Comparison of ENCODE assay signal across 13 cellular contexts in the genomic region with DNA sequence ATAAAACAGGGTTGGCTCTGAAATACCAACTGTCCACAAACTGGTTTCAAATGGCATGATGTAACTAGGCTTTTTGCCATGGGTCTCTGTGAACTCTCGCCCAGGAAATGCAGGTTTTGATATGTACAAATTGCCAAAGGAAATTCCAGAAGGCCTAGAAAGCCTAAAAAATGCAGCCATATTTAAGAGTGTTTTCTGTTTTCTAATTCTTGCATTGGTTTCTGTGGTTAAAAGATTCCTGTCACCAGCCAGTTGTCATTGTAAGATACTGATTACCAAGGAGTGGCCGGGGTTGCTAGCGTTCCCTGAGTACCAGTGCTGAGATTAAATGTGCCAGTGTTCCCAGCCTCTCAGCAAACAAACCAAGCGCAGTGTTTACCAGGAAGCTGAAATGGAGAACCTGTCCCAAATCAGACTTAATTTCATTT. TPM values are rescaled to one million over a fixed set of nuclear protein-coding genes. Genes with fewer than 3 reads are reported as not detected.
DNase-seq lines count a peak whose midpoint lies in the region; ATAC-seq, FAIRE-seq and TF ChIP-seq lines count a peak whose summit lies in the region.
"Had no signal": no experiment of that assay in that cellular context is flagged by ENCODE, and none has a peak within 500 bp of the region (broad histone marks: within the 10 kb centered on the region; RNA-seq: fewer than 3 reads in every experiment).

No MANE protein-coding gene starts in this region.

- 12 to 19% methylated on average over 4 of the region's 4 CpGs for WGBS in pancreas, 2 donors

- H3K27me3 ChIP-seq in fibroblast of lung (ENCODE audit: control insufficient read depth, insufficient read depth, low read length) (no peaks in the 10 kb centered on the region), pancreas (no peaks in the 10 kb centered on the region), BE2C (no peaks in the 10 kb centered on the region)

- POLR2A ChIA-PET in RWPE1 (lab: Yijun Ruan, JAX; ENCODE audit: low non-redundant PET): no interaction called here

- no peak for FAIRE-seq in pancreas (lab: Jason Lieb, UNC)

- no peak overlapping the region for H2AFZ ChIP-seq in fibroblast of lung (ENCODE audit: low read length)

- in situ Hi-C loops in GM13977 (cut with MboI; ENCODE audit: low pct_unique_long_range_greater_than_20kb, low sequenced_read_pairs, unreplicated experiment): no loop called here

- H3K9me3 ChIP-seq in fibroblast of lung (ENCODE audit: control insufficient read depth, insufficient read depth, low read depth, low read length): no peaks in the 10 kb centered on the region
- no peaks in the 10 kb centered on the region for H3K9me3 ChIP-seq in pancreas
- no peaks in the 10 kb centered on the region for H3K9me3 ChIP-seq in BE2C

- H3K27ac ChIP-seq in RWPE1 (no peak overlapping the region), fibroblast of lung (ENCODE audit: insufficient read depth, low read length) (no peak overlapping the region), pancreas (peak overlapping the region; percentile 48 to 94 (median 72))

- CTCF ChIA-PET in RWPE1 (lab: Yijun Ruan, JAX): interaction anchor here (1.0 kb wide), 1 partner anchor 156 kb away, joined by 5 read pairs; no protein-coding TSS in a partner anchor

- TF ChIP-seq CTCF in RWPE1 (conservative IDR thresholded peaks at IDR 0.05; ENCODE audit: low read depth): no peak
- no peak for TF ChIP-seq CTCF in fibroblast of lung (conservative IDR thresholded peaks at IDR 0.05 in 1 of 2, IDR thresholded peaks at IDR 0.05 in 1 of 2; ENCODE audit: low read depth in 1 of 2, low read length in 2 of 2)
- TF ChIP-seq CTCF in pancreas (IDR thresholded peaks at IDR 0.05): no peak
- TF ChIP-seq CTCF in foreskin fibroblast (IDR thresholded peaks at IDR 0.05; ENCODE audit: low read depth, low read length): no peak
- TF ChIP-seq CTCF in GM13977 (IDR thresholded peaks at IDR 0.05; ENCODE audit: extremely low read depth, insufficient read depth, missing control alignments): no peak
- TF ChIP-seq CTCF in BE2C (IDR thresholded peaks at IDR 0.05; ENCODE audit: low read depth, low read length): no peak

- H3K4me1 ChIP-seq in fibroblast of lung (ENCODE audit: control insufficient read depth, extremely low read depth, insufficient read depth, low read length): no peaks in the 10 kb centered on the region
- H3K4me1 ChIP-seq in pancreas: peaks cover 9 to 33% (median 26%) of the 10 kb centered on the region in 3 donors
- H3K4me1 ChIP-seq in BE2C: peaks cover 9% of the 10 kb centered on the region; the same call in 1 of the 2 replicates

- no peak overlapping the region for H3K9ac ChIP-seq in fibroblast of lung (ENCODE audit: insufficient read depth, low read length)

- no peaks in the 10 kb centered on the region for H4K20me1 ChIP-seq in fibroblast of lung (ENCODE audit: control insufficient read depth, extremely low read depth, insufficient read depth, low read length)

- DNase-seq in GM03348 (ENCODE audit: low spot score) (peak; percentile 60), RWPE1 (ENCODE audit: low spot score) (peak; percentile 7), fibroblast of lung (ENCODE audit: low read depth in 2 of 2) (peak; percentile 53 to 89), pancreas (peak in 4 of 6 donors; percentile 34 to 73 (median 64)), foreskin fibroblast (no peak), NCI-H524 treated with DMSO at 0.1 percent for 48 hours (lab: John Stamatoyannopoulos, UW) (no peak), GM13977 (ENCODE audit: low spot score) (no peak), BE2C (no peak)
- DNase-seq: central memory CD4-positive, alpha-beta T cell; COR-L47; Kasumi-1; substantia nigra; T-helper 9 cell had no signal

- H3K4me3 ChIP-seq in fibroblast of lung (replicated peaks in 1 of 4; ENCODE audit: control extremely low read depth in 1 of 4, insufficient read depth in 1 of 4, low read depth in 3 of 4, low read length in 4 of 4) (no peak overlapping the region), pancreas (no peak overlapping the region), foreskin fibroblast (ENCODE audit: low read depth in 1 of 2, low read length in 2 of 2) (no peak overlapping the region), BE2C (ENCODE audit: low read depth, low read length) (no peak overlapping the region)

- no peaks in the 10 kb centered on the region for H3K79me2 ChIP-seq in fibroblast of lung (ENCODE audit: control insufficient read depth, insufficient read depth, low read length)

- H3K36me3 ChIP-seq in fibroblast of lung (ENCODE audit: control insufficient read depth, insufficient read depth, low read length) (no peaks in the 10 kb centered on the region), pancreas (no peaks in the 10 kb centered on the region), BE2C (no peaks in the 10 kb centered on the region)

- ATAC-seq in pancreas: peak; percentile 82 to 90 (median 85)

- H3K4me2 ChIP-seq in fibroblast of lung (ENCODE audit: extremely low read depth, insufficient read depth, low read length): no peak overlapping the region

- intact Hi-C loops in pancreas (cut with DNase I): no loop called here

RNA-seq across cellular contexts. Expression of gene SORBS2, which starts 53.9 kb away (rescaled TPM):
- total RNA-seq in fibroblast of lung (0.26 and 0.33 TPM in 2 replicates), pancreas (100 to 1,000 TPM; 103 to 245 (median 145) TPM)
- polyA plus RNA-seq in fibroblast of lung (0.27 and 3.0 TPM in 2 replicates), pancreas (10 to 100 TPM; 61.7 to 74.9 TPM)
- 0.08 and 1.7 TPM in 2 replicates for polyA plus RNA-seq in fibroblast of lung (2012)
- 11.4 TPM in 1 of 2 replicates, not detected in the other for polyA minus RNA-seq in fibroblast of lung (ENCODE audit: low replicate concordance)
- 13.6 TPM for polyA plus RNA-seq in BE2C (2012; ENCODE audit: insufficient read depth, insufficient read length, low read depth)

Comparison
In these comparisons a context has a peak if more than half of its experiments do, and no peak if none do; other contexts are left out.
1. DNase-seq: peak in GM03348 (single experiment), RWPE1 (single experiment), fibroblast of lung (2 of 2) and pancreas (4 of 6); none in foreskin fibroblast (0 of 2), NCI-H524 treated with DMSO at 0.1 percent for 48 hours (single experiment), GM13977 (single experiment) and BE2C (single experiment).
2. H3K27ac ChIP-seq: peak in pancreas (4 of 4); none in RWPE1 (single experiment) and fibroblast of lung (single experiment).
3. RNA of gene SORBS2, which starts 53.9 kb away (total RNA-seq): 103 to 245 TPM in pancreas; 0.26 to 0.33 TPM in fibroblast of lung; every median in the first group is over 10 times any median in the second.